Comparison of ENCODE assay signal across 23 cellular contexts in genomic region chr3:95297586-95297985, GRCh38.
DNase-seq lines count a peak whose midpoint lies in the region; ATAC-seq and TF ChIP-seq lines count a peak whose summit lies in the region.
"Had no signal": no experiment of that assay in that cellular context is flagged by ENCODE, and none has a peak within 500 bp of the region (broad histone marks: within the 10 kb centered on the region; RNA-seq: fewer than 3 reads in every experiment).

No MANE protein-coding gene starts in this region.

- H3K4me3 Mint-ChIP-seq in T-helper 17 cell: no peak overlapping the region
- H3K4me3 Mint-ChIP-seq: CD4-positive, CD25-positive, alpha-beta regulatory T cell had no signal

- ATAC-seq in GM19023 (IDR thresholded peaks at IDR 0.05; ENCODE audit: unreplicated experiment) (no peak), GM18498 (IDR thresholded peaks at IDR 0.05; ENCODE audit: unreplicated experiment) (no peak), T-helper 17 cell (no peak)
- ATAC-seq: GM12878 had no signal

- no peaks in the 10 kb centered on the region for H3K27me3 Mint-ChIP-seq in T-helper 17 cell
- H3K27me3 Mint-ChIP-seq: CD4-positive, CD25-positive, alpha-beta regulatory T cell had no signal

- no peak for TF ChIP-seq CTCF in epithelial cell of esophagus (IDR thresholded peaks at IDR 0.05; ENCODE audit: insufficient read depth, low read depth, low read length, missing control alignments)

- no peaks in the 10 kb centered on the region for H3K9me3 ChIP-seq in T-helper 17 cell (ENCODE audit: control insufficient read depth, low read length, poor library complexity, severe bottlenecking)
- H3K9me3 ChIP-seq: BLaER1, Peyer's patch, SK-N-SH had no signal

- no peaks in the 10 kb centered on the region for H3K4me1 Mint-ChIP-seq in T-helper 17 cell
- H3K4me1 Mint-ChIP-seq: CD4-positive, CD25-positive, alpha-beta regulatory T cell had no signal

- no peak overlapping the region for H3K27ac Mint-ChIP-seq in T-helper 17 cell
- H3K27ac Mint-ChIP-seq: CD4-positive, CD25-positive, alpha-beta regulatory T cell had no signal

- in situ Hi-C loops in ACHN (cut with HindIII; ENCODE audit: low pct_ligation_motif_present, low pct_unique_long_range_greater_than_20kb, low sequenced_read_pairs): no loop called here

- peak; percentile 80 for DNase-seq in ACHN
- peak; percentile 27 for DNase-seq in LHCN-M2 (ENCODE audit: low read depth)
- peak; percentile 47 for DNase-seq in epithelial cell of esophagus (ENCODE audit: low read depth)
- peak; percentile 94 for DNase-seq in kidney glomerular epithelial cell (lab: John Stamatoyannopoulos, UW)
- DNase-seq in T-helper 17 cell: no peak
- DNase-seq in DMS114 treated with DMSO at 0.1 percent for 48 hours (lab: John Stamatoyannopoulos, UW; ENCODE audit: unreplicated experiment): no peak
- DNase-seq: 8988T; CD4-positive, CD25-positive, alpha-beta regulatory T cell; HCEC 1CT; IMR-90; KG1; MM.1S; NCI-H1694 treated with DMSO at 0.1 percent for 48 hours; NCI-H2081; NCI-H2227 treated with DMSO at 0.1 percent for 48 hours; NCI-H526 treated with DMSO at 0.1 percent for 48 hours; Peyer's patch; SK-N-SH; SW 1271 had no signal

- H3K36me3 Mint-ChIP-seq in T-helper 17 cell (ENCODE audit: low read depth): no peaks in the 10 kb centered on the region
- H3K36me3 Mint-ChIP-seq: CD4-positive, CD25-positive, alpha-beta regulatory T cell had no signal

- no peak overlapping the region for H3K4me3 ChIP-seq in epithelial cell of esophagus (ENCODE audit: low read length)
- H3K4me3 ChIP-seq: BLaER1, GM12878, Peyer's patch had no signal

Comparison
In these comparisons a context has a peak if more than half of its experiments do, and no peak if none do; other contexts are left out.
1. DNase-seq: peak in ACHN (single experiment), LHCN-M2 (single experiment), epithelial cell of esophagus (single experiment) and kidney glomerular epithelial cell (single experiment); none in T-helper 17 cell (0 of 3) and DMS114 treated with DMSO at 0.1 percent for 48 hours (single experiment).